In genomic region chr10:61319550-61320256, GRCh38 we compare ENCODE assay signal across 23 cellular contexts.
DNase-seq lines count a peak whose midpoint lies in the region; TF ChIP-seq lines count a peak whose summit lies in the region.
"Had no signal": no experiment of that assay in that cellular context is flagged by ENCODE, and none has a peak within 500 bp of the region (broad histone marks: within the 10 kb centered on the region; RNA-seq: fewer than 3 reads in every experiment).

No MANE protein-coding gene starts in this region.

- POLR2A ChIA-PET in Caco-2 (lab: Charles Lee) = no interaction called here

- CTCF ChIA-PET in Caco-2 (lab: Charles Lee) = no interaction called here

- H4K8ac ChIP-seq in mesendoderm (ENCODE audit: low read depth, low read length) = no peak overlapping the region

- no peaks in the 10 kb centered on the region for H3K9me3 ChIP-seq in Caco-2
- H3K9me3 ChIP-seq: BLaER1 treated with 17β-estradiol and CSF1 and Interleukin-3, amounts not matched to agents 10 nM and 100 nM had no signal

- no peaks in the 10 kb centered on the region for H3K9me3 Mint-ChIP-seq in Caco-2 (ENCODE audit: unreplicated experiment)

- H3K79me2 ChIP-seq in mesendoderm (ENCODE audit: control insufficient read depth, insufficient read depth, low read length) = no peaks in the 10 kb centered on the region

- H4K5ac ChIP-seq in mesendoderm (ENCODE audit: low read length) = no peak overlapping the region

- H3K4me1 ChIP-seq in mesendoderm (ENCODE audit: control insufficient read depth, low read depth, low read length) = no peaks in the 10 kb centered on the region
- no peaks in the 10 kb centered on the region for H3K4me1 ChIP-seq in Caco-2

- H3K36me3 ChIP-seq in mesendoderm (ENCODE audit: control insufficient read depth, insufficient read depth, low read length) (no peaks in the 10 kb centered on the region), Caco-2 (ENCODE audit: control insufficient read depth, insufficient read depth, low read length) (no peaks in the 10 kb centered on the region)
- H3K36me3 ChIP-seq: BLaER1 treated with 17β-estradiol and CSF1 and Interleukin-3, amounts not matched to agents 10 nM and 100 nM had no signal

- H3K27me3 Mint-ChIP-seq in Caco-2 (ENCODE audit: insufficient read depth, unreplicated experiment) = peaks cover 8% of the 10 kb centered on the region
- H3K27me3 Mint-ChIP-seq: CD4-positive, alpha-beta memory T cell had no signal

- H3K27ac Mint-ChIP-seq in Caco-2 (ENCODE audit: unreplicated experiment) = no peak overlapping the region
- H3K27ac Mint-ChIP-seq: CD4-positive, alpha-beta memory T cell had no signal

- no peak overlapping the region for H3K18ac ChIP-seq in mesendoderm (ENCODE audit: low read length)

- BruUV-seq in Caco-2 (replicated peaks; lab: Mats Ljungman, UMichigan) = no TSS peak

- no peaks in the 10 kb centered on the region for H3K36me3 Mint-ChIP-seq in Caco-2 (ENCODE audit: insufficient read depth, unreplicated experiment)
- H3K36me3 Mint-ChIP-seq: CD4-positive, alpha-beta memory T cell had no signal

- H3K4me3 Mint-ChIP-seq in Caco-2 (ENCODE audit: unreplicated experiment) = no peak overlapping the region
- H3K4me3 Mint-ChIP-seq: CD4-positive, alpha-beta memory T cell had no signal

- H2BK15ac ChIP-seq in mesendoderm (replicated peaks; ENCODE audit: low read depth) = no peak overlapping the region

- TF ChIP-seq CTCF in epithelial cell of esophagus (IDR thresholded peaks at IDR 0.05; ENCODE audit: insufficient read depth, low read depth, low read length, missing control alignments) (no peak), Caco-2 (IDR thresholded peaks at IDR 0.05; ENCODE audit: insufficient read depth in 1 of 2, low read depth in 1 of 2, low read length in 1 of 2, severe bottlenecking in 1 of 2, unreplicated experiment in 1 of 2) (no peak)

- H3K56ac ChIP-seq in mesendoderm (ENCODE audit: low read length) = no peak overlapping the region

- no peak overlapping the region for H2AK5ac ChIP-seq in mesendoderm (ENCODE audit: low read length)

- DNase-seq in NCI-H82 (lab: John Stamatoyannopoulos, UW) = peak; percentile 60
- DNase-seq in NCI-H82 treated with DMSO at 0.1 percent for 48 hours (lab: John Stamatoyannopoulos, UW; ENCODE audit: unreplicated experiment) = no peak
- peak; percentile 25 for DNase-seq in epithelial cell of esophagus (ENCODE audit: low read depth)
- peak; percentile 5 for DNase-seq in mesendoderm
- no peak for DNase-seq in NCI-H2081 treated with DMSO at 0.1 percent for 48 hours (lab: John Stamatoyannopoulos, UW)
- DNase-seq in Caco-2 = no peak
- no peak for DNase-seq in stimulated activated CD4-positive, alpha-beta T cell treated with anti-CD3 and anti-CD28 coated beads, Interleukin-4, amount 100 ng/mL, for 1 hour
- DNase-seq in foreskin melanocyte = no peak
- DNase-seq: Calu3; CD4-positive, alpha-beta memory T cell; DMS153; GDM1; GOT3; HCEC 1CT; Kasumi-1; MM.1S; NCI-H1048; NCI-H1417 treated with DMSO at 0.1 percent for 48 hours; NCI-H187; NCI-H2107; NK-92 treated with Interleukin-12 subunit alpha and Interleukin-12 subunit beta, amount 100 ng/mL, for 24 hours had no signal

- no peak overlapping the region for H3K4me2 ChIP-seq in mesendoderm (ENCODE audit: low read length)
- H3K4me2 ChIP-seq: BLaER1 treated with 17β-estradiol and CSF1 and Interleukin-3, amounts not matched to agents 10 nM and 100 nM had no signal

- no peaks in the 10 kb centered on the region for H3K4me1 Mint-ChIP-seq in Caco-2 (ENCODE audit: low read depth, unreplicated experiment)

- no peak overlapping the region for H2BK120ac ChIP-seq in mesendoderm (ENCODE audit: low read depth, low read length)

- intact Hi-C loops in Caco-2 (cut with micrococcal nuclease; ENCODE audit: unreplicated experiment) = no loop called here

- H3K23ac ChIP-seq in mesendoderm (ENCODE audit: low read length) = no peak overlapping the region

- H3K9ac ChIP-seq in mesendoderm (ENCODE audit: low read length) = no peak overlapping the region
- H3K9ac ChIP-seq: BLaER1 treated with 17β-estradiol and CSF1 and Interleukin-3, amounts not matched to agents 10 nM and 100 nM had no signal

- H3K27me3 ChIP-seq in mesendoderm (ENCODE audit: insufficient read depth, low read length, poor library complexity) (no peaks in the 10 kb centered on the region), Caco-2 (replicated peaks; ENCODE audit: control insufficient read depth, insufficient read depth, low read length) (no peaks in the 10 kb centered on the region)
- H3K27me3 ChIP-seq: BLaER1 treated with 17β-estradiol and CSF1 and Interleukin-3, amounts not matched to agents 10 nM and 100 nM had no signal

- H3K4ac ChIP-seq in mesendoderm (ENCODE audit: low read depth, low read length) = no peak overlapping the region

- no peaks in the 10 kb centered on the region for H3K79me1 ChIP-seq in mesendoderm (ENCODE audit: low read length)

- H2BK5ac ChIP-seq in mesendoderm (ENCODE audit: low read length) = no peak overlapping the region

- H3K4me3 ChIP-seq in epithelial cell of esophagus (ENCODE audit: low read length) (no peak overlapping the region), mesendoderm (ENCODE audit: low read length) (no peak overlapping the region), Caco-2 (ENCODE audit: low read depth, low read length) (no peak overlapping the region)
- H3K4me3 ChIP-seq: BLaER1 treated with 17β-estradiol and CSF1 and Interleukin-3, amounts not matched to agents 10 nM and 100 nM had no signal

- no peak overlapping the region for H3K27ac ChIP-seq in mesendoderm (ENCODE audit: low read depth, low read length)
- H3K27ac ChIP-seq: 22Rv1; BLaER1 treated with 17β-estradiol and CSF1 and Interleukin-3, amounts not matched to agents 10 nM and 100 nM had no signal

- no CpG with 5 or more reads among the region's 5 CpGs for WGBS in mesendoderm (ENCODE audit: extremely low coverage, insufficient coverage, low lambda C conversion rate)

Comparison
In these comparisons a context has a peak if more than half of its experiments do, and no peak if none do; other contexts are left out.
1. DNase-seq: peak in NCI-H82 (single experiment), epithelial cell of esophagus (single experiment) and mesendoderm (single experiment); none in NCI-H82 treated with DMSO at 0.1 percent for 48 hours (single experiment), NCI-H2081 treated with DMSO at 0.1 percent for 48 hours (single experiment), Caco-2 (0 of 2), stimulated activated CD4-positive, alpha-beta T cell treated with anti-CD3 and anti-CD28 coated beads, Interleukin-4, amount 100 ng/mL, for 1 hour (single experiment) and foreskin melanocyte (single experiment).